ENCODE assay signal across 17 cellular contexts in genomic region chr1:15095492-15095867, GRCh38. TPM values are rescaled to one million over a fixed set of nuclear protein-coding genes. Genes with fewer than 3 reads are reported as not detected.
DNase-seq lines count a peak whose midpoint lies in the region; ATAC-seq, FAIRE-seq and TF ChIP-seq lines count a peak whose summit lies in the region.
"Had no signal": no experiment of that assay in that cellular context is flagged by ENCODE, and none has a peak within 500 bp of the region (broad histone marks: within the 10 kb centered on the region; RNA-seq: fewer than 3 reads in every experiment).

No MANE protein-coding gene starts in this region.

- peaks cover 5% of the 10 kb centered on the region for H3K4me1 ChIP-seq in neural progenitor cell

- FAIRE-seq in HTR-8/SVneo (lab: Jason Lieb, UNC), result no peak
- FAIRE-seq: GM18507, H54 had no signal

- H3K4me2 ChIP-seq in neural progenitor cell, result no peak overlapping the region
- H3K4me2 ChIP-seq: BLaER1 treated with 17β-estradiol and CSF1 and Interleukin-3, amounts not matched to agents 10 nM and 100 nM had no signal

- H3K36me3 ChIP-seq in neural progenitor cell, result no peaks in the 10 kb centered on the region
- H3K36me3 ChIP-seq: BLaER1 treated with 17β-estradiol and CSF1 and Interleukin-3, amounts not matched to agents 10 nM and 100 nM had no signal

- no peaks in the 10 kb centered on the region for H3K79me2 ChIP-seq in neural progenitor cell (ENCODE audit: low read depth)

- H3K36me3 Mint-ChIP-seq in neural progenitor cell, result no peaks in the 10 kb centered on the region
- no peaks in the 10 kb centered on the region for H3K36me3 Mint-ChIP-seq in stimulated activated naive B cell treated with anti-CD40 and anti-IgM and Interleukin-4, amounts not matched to agents 10 μg/mL and 1 μg/mL and 100 μg/mL, for 72 hours

- H2AFZ ChIP-seq in neural progenitor cell (replicated peaks), result no peak overlapping the region
- H2AFZ ChIP-seq: GM23248 had no signal

- H3K27ac ChIP-seq in caudate nucleus (ENCODE audit: low read depth, low read length) (peak overlapping the region; percentile 78), neural progenitor cell (no peak overlapping the region)
- H3K27ac ChIP-seq: BLaER1 treated with 17β-estradiol and CSF1 and Interleukin-3, amounts not matched to agents 10 nM and 100 nM; GM23248 had no signal

- no peaks in the 10 kb centered on the region for H3F3A ChIP-seq in neural progenitor cell (ENCODE audit: low read depth)

- peaks cover 1% of the 10 kb centered on the region for H3K27me3 ChIP-seq in neural progenitor cell
- H3K27me3 ChIP-seq: BLaER1 treated with 17β-estradiol and CSF1 and Interleukin-3, amounts not matched to agents 10 nM and 100 nM had no signal

- no peak for TF ChIP-seq CTCF in neural progenitor cell (IDR thresholded peaks at IDR 0.05)

- H3K4me3 Mint-ChIP-seq in neural progenitor cell, result no peak overlapping the region
- H3K4me3 Mint-ChIP-seq in stimulated activated naive B cell treated with anti-CD40 and anti-IgM and Interleukin-4, amounts not matched to agents 10 μg/mL and 1 μg/mL and 100 μg/mL, for 72 hours, result no peak overlapping the region
- H3K4me3 Mint-ChIP-seq: CD4-positive, alpha-beta T cell had no signal

- no peaks in the 10 kb centered on the region for H3K9me3 Mint-ChIP-seq in neural progenitor cell
- no peaks in the 10 kb centered on the region for H3K9me3 Mint-ChIP-seq in stimulated activated naive B cell treated with anti-CD40 and anti-IgM and Interleukin-4, amounts not matched to agents 10 μg/mL and 1 μg/mL and 100 μg/mL, for 72 hours
- H3K9me3 Mint-ChIP-seq: CD4-positive, alpha-beta T cell had no signal

- H3K27me3 Mint-ChIP-seq in neural progenitor cell (ENCODE audit: insufficient read depth, low read depth), result peaks cover 15% of the 10 kb centered on the region
- H3K27me3 Mint-ChIP-seq in stimulated activated naive B cell treated with anti-CD40 and anti-IgM and Interleukin-4, amounts not matched to agents 10 μg/mL and 1 μg/mL and 100 μg/mL, for 72 hours, result peaks cover 21 to 23% of the 10 kb centered on the region in 2 donors

- no peaks in the 10 kb centered on the region for H3K9me3 ChIP-seq in neural progenitor cell (ENCODE audit: low read depth)
- H3K9me3 ChIP-seq: BLaER1 treated with 17β-estradiol and CSF1 and Interleukin-3, amounts not matched to agents 10 nM and 100 nM had no signal

- peak; percentile 34 to 41 for ATAC-seq in stimulated activated naive B cell treated with anti-CD40 and anti-IgM and Interleukin-4, amounts not matched to agents 10 μg/mL and 1 μg/mL and 100 μg/mL, for 72 hours (replicated peaks)
- ATAC-seq: HCT116 had no signal

- DNase-seq in CD1c-positive myeloid dendritic cell (ENCODE audit: extremely low spot score), result peak; percentile 6
- DNase-seq in caudate nucleus (lab: John Stamatoyannopoulos, UW), result peak in 5 of 61 donors; percentile 37 to 70 (median 47)
- no peak for DNase-seq in neural progenitor cell (ENCODE audit: low spot score)
- DNase-seq in stimulated activated naive B cell treated with anti-CD40 and anti-IgM and Interleukin-4, amounts not matched to agents 10 μg/mL and 1 μg/mL and 100 μg/mL, for 72 hours, result no peak
- no peak for DNase-seq in RPMI8226
- no peak for DNase-seq in NCI-H2196 (lab: John Stamatoyannopoulos, UW; ENCODE audit: unreplicated experiment)
- DNase-seq in HTR-8/SVneo (ENCODE audit: insufficient read length, low spot score), result no peak
- DNase-seq: 8988T; AML-193; Calu3; CD4-positive, alpha-beta T cell; DMS 273 treated with DMSO at 0.1 percent for 48 hours; GM23248 had no signal

- peaks cover 41% of the 10 kb centered on the region for H3K4me1 Mint-ChIP-seq in neural progenitor cell
- H3K4me1 Mint-ChIP-seq in stimulated activated naive B cell treated with anti-CD40 and anti-IgM and Interleukin-4, amounts not matched to agents 10 μg/mL and 1 μg/mL and 100 μg/mL, for 72 hours, result peaks cover 3 to 18% of the 10 kb centered on the region in 2 donors

- H3K9ac ChIP-seq in neural progenitor cell, result no peak overlapping the region
- H3K9ac ChIP-seq: BLaER1 treated with 17β-estradiol and CSF1 and Interleukin-3, amounts not matched to agents 10 nM and 100 nM; GM23248 had no signal

- H3K4me3 ChIP-seq in neural progenitor cell, result no peak overlapping the region
- H3K4me3 ChIP-seq: BLaER1 treated with 17β-estradiol and CSF1 and Interleukin-3, amounts not matched to agents 10 nM and 100 nM; GM23248 had no signal

- peak overlapping the region; percentile 78 for H3K27ac Mint-ChIP-seq in neural progenitor cell
- H3K27ac Mint-ChIP-seq in stimulated activated naive B cell treated with anti-CD40 and anti-IgM and Interleukin-4, amounts not matched to agents 10 μg/mL and 1 μg/mL and 100 μg/mL, for 72 hours, result no peak overlapping the region
- H3K27ac Mint-ChIP-seq: CD4-positive, alpha-beta T cell had no signal

- no peaks in the 10 kb centered on the region for H4K20me1 ChIP-seq in neural progenitor cell (ENCODE audit: low read depth)

RNA-seq across cellular contexts. Expression of gene TMEM51, which starts 58.1 kb away (rescaled TPM):
- total RNA-seq in neural progenitor cell (ENCODE audit: low replicate concordance), result 5.2 and 6.2 TPM in 2 replicates
- total RNA-seq: CD4-positive, alpha-beta T cell had no signal
